ENCODE assay signal across 13 cellular contexts in genomic region chr18:2173464-2173863, GRCh38.
DNase-seq lines count a peak whose midpoint lies in the region; FAIRE-seq and TF ChIP-seq lines count a peak whose summit lies in the region.
"Had no signal": no experiment of that assay in that cellular context is flagged by ENCODE, and none has a peak within 500 bp of the region (broad histone marks: within the 10 kb centered on the region; RNA-seq: fewer than 3 reads in every experiment).

No MANE protein-coding gene starts in this region.

- no peaks in the 10 kb centered on the region for H3K36me3 Mint-ChIP-seq in mesothelial cell of epicardium
- H3K36me3 Mint-ChIP-seq: activated naive CD8-positive, alpha-beta T cell treated with anti-CD3 and anti-CD28 coated beads, Interleukin-2, amount 10 ng/mL, durations not matched to agents 7 days and 5 days had no signal

- FAIRE-seq in GM12892 (lab: Jason Lieb, UNC), result no peak

- DNase-seq in EH (ENCODE audit: low read depth) (peak; percentile 95), NCI-H2081 treated with DMSO at 0.1 percent for 48 hours (lab: John Stamatoyannopoulos, UW) (peak; percentile 22), dedifferentiated amniotic fluid mesenchymal stem cell (ENCODE audit: extremely low spot score) (peak; percentile 69), mesothelial cell of epicardium (ENCODE audit: low spot score in 2 of 2, unreplicated experiment in 2 of 2) (no peak), GM12892 (ENCODE audit: insufficient read length) (no peak), T-helper 1 cell (no peak), NCI-H2029 (lab: John Stamatoyannopoulos, UW) (no peak), lower leg skin (ENCODE audit: low spot score in 2 of 2) (no peak)
- DNase-seq: activated CD4-positive, alpha-beta T cell treated with anti-CD3 and anti-CD28 coated beads for 4 hours; activated naive CD8-positive, alpha-beta T cell treated with anti-CD3 and anti-CD28 coated beads, Interleukin-2, amount 10 ng/mL, durations not matched to agents 7 days and 5 days; Caco-2; lower lobe of right lung; NCI-H1417 treated with DMSO at 0.1 percent for 48 hours had no signal

- H3K4me1 Mint-ChIP-seq in mesothelial cell of epicardium, result peaks cover 11% of the 10 kb centered on the region
- H3K4me1 Mint-ChIP-seq: activated naive CD8-positive, alpha-beta T cell treated with anti-CD3 and anti-CD28 coated beads, Interleukin-2, amount 10 ng/mL, durations not matched to agents 7 days and 5 days had no signal

- intact Hi-C loops in lower leg skin (cut with DNase I; ENCODE audit: low total_unique reads), result no loop called here

- peak overlapping the region; percentile 51 for H3K27ac Mint-ChIP-seq in mesothelial cell of epicardium
- H3K27ac Mint-ChIP-seq: activated naive CD8-positive, alpha-beta T cell treated with anti-CD3 and anti-CD28 coated beads, Interleukin-2, amount 10 ng/mL, durations not matched to agents 7 days and 5 days had no signal

- H3K4me3 Mint-ChIP-seq in mesothelial cell of epicardium, result no peak overlapping the region
- H3K4me3 Mint-ChIP-seq: activated naive CD8-positive, alpha-beta T cell treated with anti-CD3 and anti-CD28 coated beads, Interleukin-2, amount 10 ng/mL, durations not matched to agents 7 days and 5 days had no signal

- WGBS in lower leg skin, 2 donors, result 43 to 55% methylated on average over 4 of the region's 4 CpGs

- H3K27me3 Mint-ChIP-seq in mesothelial cell of epicardium (ENCODE audit: low read depth), result no peaks in the 10 kb centered on the region
- H3K27me3 Mint-ChIP-seq: activated naive CD8-positive, alpha-beta T cell treated with anti-CD3 and anti-CD28 coated beads, Interleukin-2, amount 10 ng/mL, durations not matched to agents 7 days and 5 days had no signal

- TF ChIP-seq CTCF in mesothelial cell of epicardium (IDR thresholded peaks at IDR 0.05; ENCODE audit: unreplicated experiment) (no peak), lower leg skin (IDR thresholded peaks at IDR 0.05) (no peak)

- TF ChIP-seq POLR2A in GM12892 (IDR thresholded peaks at IDR 0.05; ENCODE audit: low read depth, low read length), result no peak
- no peak for TF ChIP-seq POLR2A in lower leg skin (IDR thresholded peaks at IDR 0.05)

- peaks cover 9% of the 10 kb centered on the region for H3K9me3 Mint-ChIP-seq in mesothelial cell of epicardium
- H3K9me3 Mint-ChIP-seq: activated naive CD8-positive, alpha-beta T cell treated with anti-CD3 and anti-CD28 coated beads, Interleukin-2, amount 10 ng/mL, durations not matched to agents 7 days and 5 days had no signal

- no peak overlapping the region for H3K4me3 ChIP-seq in lower leg skin (ENCODE audit: low read depth, poor library complexity, severe bottlenecking)
- H3K4me3 ChIP-seq: lower lobe of right lung had no signal

Comparison
In these comparisons a context has a peak if more than half of its experiments do, and no peak if none do; other contexts are left out.
1. DNase-seq: peak in EH (single experiment), NCI-H2081 treated with DMSO at 0.1 percent for 48 hours (single experiment) and dedifferentiated amniotic fluid mesenchymal stem cell (single experiment); none in mesothelial cell of epicardium (0 of 2), GM12892 (single experiment), T-helper 1 cell (0 of 5), NCI-H2029 (single experiment) and lower leg skin (0 of 2).